8 cellular contexts compared by ENCODE assay signal in genomic region chr1:241985787-241986186, GRCh38. TPM values are rescaled to one million over a fixed set of nuclear protein-coding genes. Genes with fewer than 3 reads are reported as not detected.
DNase-seq lines count a peak whose midpoint lies in the region; ATAC-seq and TF ChIP-seq lines count a peak whose summit lies in the region.
"Had no signal": no experiment of that assay in that cellular context is flagged by ENCODE, and none has a peak within 500 bp of the region (broad histone marks: within the 10 kb centered on the region; RNA-seq: fewer than 3 reads in every experiment).

No MANE protein-coding gene starts in this region.

- ATAC-seq in GM18868 (IDR thresholded peaks at IDR 0.05; ENCODE audit: unreplicated experiment) (peak; percentile 69), lower lobe of right lung (no peak)

- H3K27ac ChIP-seq in lower lobe of right lung, result no peak overlapping the region
- H3K27ac ChIP-seq: neutrophil had no signal

- no peaks in the 10 kb centered on the region for H3K36me3 ChIP-seq in lower lobe of right lung
- H3K36me3 ChIP-seq: neutrophil had no signal

- intact Hi-C loops in lower lobe of right lung (cut with DNase I), result no loop called here

- H3K4me3 ChIP-seq in lower lobe of right lung, result no peak overlapping the region

- no peaks in the 10 kb centered on the region for H3K9me3 ChIP-seq in lower lobe of right lung
- H3K9me3 ChIP-seq: neutrophil had no signal

- peak; percentile 71 for DNase-seq in D341Med (ENCODE audit: low spot score)
- DNase-seq in LoVo (ENCODE audit: low spot score), result peak; percentile 43
- peak; percentile 30 for DNase-seq in amniotic stem cell (lab: John Stamatoyannopoulos, UW)
- DNase-seq in lower lobe of right lung, result no peak
- no peak for DNase-seq in NCI-H2171 (lab: John Stamatoyannopoulos, UW)
- no peak for DNase-seq in activated gamma-delta T cell (lab: John Stamatoyannopoulos, UW)

- H3K4me1 ChIP-seq in lower lobe of right lung, result no peaks in the 10 kb centered on the region

- peak; percentile 40 for TF ChIP-seq CTCF in lower lobe of right lung (IDR thresholded peaks at IDR 0.05)

- no peaks in the 10 kb centered on the region for H3K27me3 ChIP-seq in lower lobe of right lung (ENCODE audit: low read depth)
- H3K27me3 ChIP-seq: neutrophil had no signal

RNA-seq across cellular contexts. Expression of gene MAP1LC3C, which starts 13.1 kb away (rescaled TPM):
- total RNA-seq in lower lobe of right lung, result 10.9 TPM

RNA-seq across cellular contexts. Expression of gene BECN2, which starts 28.2 kb away (rescaled TPM):
- not detected for total RNA-seq in lower lobe of right lung

Comparison
In these comparisons a context has a peak if more than half of its experiments do, and no peak if none do; other contexts are left out.
1. DNase-seq: peak in D341Med (single experiment), LoVo (single experiment) and amniotic stem cell (single experiment); none in lower lobe of right lung (single experiment), NCI-H2171 (single experiment) and activated gamma-delta T cell (single experiment).